Comparison of ENCODE assay signal across 15 cellular contexts in the genomic region with DNA sequence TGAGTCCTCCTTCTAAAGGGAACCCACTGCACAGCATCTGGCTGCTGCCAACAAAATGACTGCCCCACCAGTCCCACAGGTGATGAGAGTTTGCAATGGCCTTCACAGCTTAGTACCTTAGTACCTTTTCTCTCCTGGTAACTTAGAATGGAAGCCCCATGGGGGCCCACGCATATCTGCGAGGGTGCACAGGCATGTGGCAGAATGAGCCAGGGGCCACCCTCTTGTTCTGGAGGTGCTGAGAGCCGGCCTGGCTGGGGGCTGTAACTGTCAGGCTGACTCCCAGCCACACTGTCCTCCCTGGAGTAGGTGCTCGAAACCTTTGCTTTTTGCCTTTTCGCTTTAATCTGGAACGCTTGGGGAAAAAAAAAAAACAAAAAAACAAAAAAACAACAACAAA.
DNase-seq lines count a peak whose midpoint lies in the region; ATAC-seq and TF ChIP-seq lines count a peak whose summit lies in the region.
"Had no signal": no experiment of that assay in that cellular context is flagged by ENCODE, and none has a peak within 500 bp of the region (broad histone marks: within the 10 kb centered on the region; RNA-seq: fewer than 3 reads in every experiment).

No MANE protein-coding gene starts in this region.

- no peaks in the 10 kb centered on the region for H3K9me3 Mint-ChIP-seq in activated naive CD4-positive, alpha-beta T cell treated with anti-CD3 and anti-CD28 coated beads, Interleukin-2, amount 50 U/mL, for 24 hours
- no peaks in the 10 kb centered on the region for H3K9me3 Mint-ChIP-seq in effector memory CD8-positive, alpha-beta T cell
- H3K9me3 Mint-ChIP-seq in natural killer cell treated with Interleukin-12 subunit alpha and Interleukin-12 subunit beta and Interleukin-15 and Interleukin-18, amount 100 ng/mL, for 72 hours = no peaks in the 10 kb centered on the region
- H3K9me3 Mint-ChIP-seq: central memory CD8-positive, alpha-beta T cell had no signal

- no peak for TF ChIP-seq POLR2A in upper lobe of left lung (IDR thresholded peaks at IDR 0.05)

- peaks cover 11% of the 10 kb centered on the region for H3K36me3 Mint-ChIP-seq in activated naive CD4-positive, alpha-beta T cell treated with anti-CD3 and anti-CD28 coated beads, Interleukin-2, amount 50 U/mL, for 24 hours
- H3K36me3 Mint-ChIP-seq in effector memory CD8-positive, alpha-beta T cell (ENCODE audit: insufficient read depth) = no peaks in the 10 kb centered on the region
- H3K36me3 Mint-ChIP-seq in natural killer cell treated with Interleukin-12 subunit alpha and Interleukin-12 subunit beta and Interleukin-15 and Interleukin-18, amount 100 ng/mL, for 72 hours = peaks cover 4% of the 10 kb centered on the region
- H3K36me3 Mint-ChIP-seq: WTC11 had no signal

- TF ChIP-seq EP300 in upper lobe of left lung (IDR thresholded peaks at IDR 0.05) = no peak

- H3K27ac Mint-ChIP-seq in activated naive CD4-positive, alpha-beta T cell treated with anti-CD3 and anti-CD28 coated beads, Interleukin-2, amount 50 U/mL, for 24 hours = peak overlapping the region; percentile 65
- H3K27ac Mint-ChIP-seq in effector memory CD8-positive, alpha-beta T cell = peak overlapping the region; percentile 75 to 95
- H3K27ac Mint-ChIP-seq in natural killer cell treated with Interleukin-12 subunit alpha and Interleukin-12 subunit beta and Interleukin-15 and Interleukin-18, amount 100 ng/mL, for 72 hours = peak overlapping the region; percentile 100
- H3K27ac Mint-ChIP-seq: WTC11 had no signal

- no peaks in the 10 kb centered on the region for H3K27me3 ChIP-seq in upper lobe of left lung

- peaks cover 65% of the 10 kb centered on the region for H3K4me1 Mint-ChIP-seq in activated naive CD4-positive, alpha-beta T cell treated with anti-CD3 and anti-CD28 coated beads, Interleukin-2, amount 50 U/mL, for 24 hours
- peaks cover 43 to 48% of the 10 kb centered on the region in 2 donors for H3K4me1 Mint-ChIP-seq in effector memory CD8-positive, alpha-beta T cell (ENCODE audit: low read depth in 2 of 2)
- peaks cover 60 to 61% of the 10 kb centered on the region in 2 donors for H3K4me1 Mint-ChIP-seq in natural killer cell treated with Interleukin-12 subunit alpha and Interleukin-12 subunit beta and Interleukin-15 and Interleukin-18, amount 100 ng/mL, for 72 hours (ENCODE audit: low read depth in 2 of 2)

- TF ChIP-seq CTCF in upper lobe of left lung (IDR thresholded peaks at IDR 0.05) = no peak

- no peak overlapping the region for H3K4me3 ChIP-seq in upper lobe of left lung

- H3K4me3 Mint-ChIP-seq in activated naive CD4-positive, alpha-beta T cell treated with anti-CD3 and anti-CD28 coated beads, Interleukin-2, amount 50 U/mL, for 24 hours = no peak overlapping the region
- H3K4me3 Mint-ChIP-seq in effector memory CD8-positive, alpha-beta T cell = peak overlapping the region in 1 of 2 donors; percentile 22
- peak overlapping the region; percentile 96 for H3K4me3 Mint-ChIP-seq in natural killer cell treated with Interleukin-12 subunit alpha and Interleukin-12 subunit beta and Interleukin-15 and Interleukin-18, amount 100 ng/mL, for 72 hours
- H3K4me3 Mint-ChIP-seq: WTC11 had no signal

- H3K4me1 ChIP-seq in upper lobe of left lung = peaks cover 51 to 55% (median 53%) of the 10 kb centered on the region in 4 donors

- H3K9me3 ChIP-seq in upper lobe of left lung = no peaks in the 10 kb centered on the region
- H3K9me3 ChIP-seq: SK-N-SH had no signal

- no peaks in the 10 kb centered on the region for H3K27me3 Mint-ChIP-seq in activated naive CD4-positive, alpha-beta T cell treated with anti-CD3 and anti-CD28 coated beads, Interleukin-2, amount 50 U/mL, for 24 hours
- H3K27me3 Mint-ChIP-seq in effector memory CD8-positive, alpha-beta T cell = no peaks in the 10 kb centered on the region
- H3K27me3 Mint-ChIP-seq in natural killer cell treated with Interleukin-12 subunit alpha and Interleukin-12 subunit beta and Interleukin-15 and Interleukin-18, amount 100 ng/mL, for 72 hours = no peaks in the 10 kb centered on the region
- H3K27me3 Mint-ChIP-seq: central memory CD8-positive, alpha-beta T cell had no signal

- no peak for ATAC-seq in effector memory CD8-positive, alpha-beta T cell (replicated peaks)
- ATAC-seq in natural killer cell treated with Interleukin-12 subunit alpha and Interleukin-12 subunit beta and Interleukin-15 and Interleukin-18, amount 100 ng/mL, for 72 hours = no peak
- ATAC-seq in upper lobe of left lung (ENCODE audit: low FRiP score in 2 of 2) (no peak), GM18861 (IDR thresholded peaks at IDR 0.05; ENCODE audit: unreplicated experiment) (no peak)

- 86 to 88% methylated on average over 6 of the region's 6 CpGs for WGBS in upper lobe of left lung, 2 donors

- H3K36me3 ChIP-seq in upper lobe of left lung = peaks cover 0 to 9% (median 0%) of the 10 kb centered on the region in 4 donors

- H3K27ac ChIP-seq in upper lobe of left lung = peak overlapping the region; percentile 55 to 86 (median 74)

- DNase-seq in activated naive CD4-positive, alpha-beta T cell (lab: John Stamatoyannopoulos, UW) = no peak
- no peak for DNase-seq in effector memory CD8-positive, alpha-beta T cell
- no peak for DNase-seq in natural killer cell treated with Interleukin-12 subunit alpha and Interleukin-12 subunit beta and Interleukin-15 and Interleukin-18, amount 100 ng/mL, for 72 hours (ENCODE audit: low spot score)
- peak in 1 of 2 donors; percentile 22 for DNase-seq in upper lobe of left lung
- DNase-seq in NCI-H187 (lab: John Stamatoyannopoulos, UW) = no peak
- no peak for DNase-seq in globus pallidus (ENCODE audit: low spot score)
- DNase-seq: ACHN, DMS53, HCEC 1CT, NCI-H1930 had no signal
